10 cellular contexts compared by ENCODE assay signal in genomic region chr10:60480865-60481563, GRCh38.
DNase-seq lines count a peak whose midpoint lies in the region; ATAC-seq lines count a peak whose summit lies in the region.
"Had no signal": no experiment of that assay in that cellular context is flagged by ENCODE, and none has a peak within 500 bp of the region (broad histone marks: within the 10 kb centered on the region; RNA-seq: fewer than 3 reads in every experiment).

No MANE protein-coding gene starts in this region.

- H3K27me3 ChIP-seq in naive thymus-derived CD4-positive, alpha-beta T cell (ENCODE audit: control insufficient read depth in 2 of 2, insufficient read depth in 2 of 2, low read length in 2 of 2) = no peaks in the 10 kb centered on the region

- no peak overlapping the region for H3K27ac ChIP-seq in naive thymus-derived CD4-positive, alpha-beta T cell (ENCODE audit: low read depth, low read length)

- intact Hi-C loops in head of caudate nucleus (cut with DNase I) (no loop called here), sciatic nerve (cut with DNase I) (no loop called here)
- intact Hi-C loops in naive thymus-derived CD4-positive, alpha-beta T cell (cut with micrococcal nuclease) = no loop called here

- ATAC-seq in sciatic nerve = peak; percentile 55
- no peak for ATAC-seq in naive thymus-derived CD4-positive, alpha-beta T cell

- no peaks in the 10 kb centered on the region for H3K9me3 Mint-ChIP-seq in naive thymus-derived CD4-positive, alpha-beta T cell
- H3K9me3 Mint-ChIP-seq: memory B cell had no signal

- H3K9me3 ChIP-seq in naive thymus-derived CD4-positive, alpha-beta T cell (ENCODE audit: control insufficient read depth in 2 of 3, low read length in 3 of 3) = no peaks in the 10 kb centered on the region

- CTCF ChIA-PET in naive thymus-derived CD4-positive, alpha-beta T cell (lab: Charles Lee) = no interaction called here

- no peaks in the 10 kb centered on the region for H3K36me3 ChIP-seq in naive thymus-derived CD4-positive, alpha-beta T cell (ENCODE audit: control insufficient read depth in 2 of 3, insufficient read depth in 3 of 3, low read length in 3 of 3)

- no peaks in the 10 kb centered on the region for H3K27me3 Mint-ChIP-seq in naive thymus-derived CD4-positive, alpha-beta T cell
- H3K27me3 Mint-ChIP-seq: memory B cell had no signal

- H3K27ac Mint-ChIP-seq in naive thymus-derived CD4-positive, alpha-beta T cell = peak overlapping the region in 1 of 9 donors; percentile 30

- peaks cover 0 to 53% (median 26%) of the 10 kb centered on the region in 7 donors for H3K4me1 Mint-ChIP-seq in naive thymus-derived CD4-positive, alpha-beta T cell

- H3K36me3 Mint-ChIP-seq in naive thymus-derived CD4-positive, alpha-beta T cell = peaks cover 0 to 20% (median 11%) of the 10 kb centered on the region in 5 donors

- H3K4me3 ChIP-seq in naive thymus-derived CD4-positive, alpha-beta T cell (ENCODE audit: low read length) = no peak overlapping the region

- H3K4me1 ChIP-seq in naive thymus-derived CD4-positive, alpha-beta T cell (ENCODE audit: control insufficient read depth in 2 of 2, insufficient read depth in 2 of 2, low read length in 2 of 2) = no peaks in the 10 kb centered on the region

- POLR2A ChIA-PET in naive thymus-derived CD4-positive, alpha-beta T cell (lab: Charles Lee) = no interaction called here

- H3K4me3 Mint-ChIP-seq in naive thymus-derived CD4-positive, alpha-beta T cell = no peak overlapping the region
- H3K4me3 Mint-ChIP-seq: memory B cell had no signal

- peak; percentile 61 for DNase-seq in GM04503 (ENCODE audit: low read depth)
- DNase-seq in amniotic epithelial cell (ENCODE audit: low read depth) = peak; percentile 94
- peak in 29 of 42 donors; percentile 23 to 87 (median 58) for DNase-seq in head of caudate nucleus
- no peak for DNase-seq in sciatic nerve (ENCODE audit: low spot score)
- no peak for DNase-seq in NCI-H187 (lab: John Stamatoyannopoulos, UW)
- DNase-seq in stimulated activated CD4-positive, alpha-beta T cell treated with anti-CD3 and anti-CD28 coated beads, Interleukin-4, amount 100 ng/mL, for 4 hours = no peak
- no peak for DNase-seq in stimulated activated CD4-positive, alpha-beta T cell treated with anti-CD3 and anti-CD28 coated beads, Interleukin-15, amount 100 ng/mL, for 24 hours
- no peak for DNase-seq in naive thymus-derived CD4-positive, alpha-beta T cell
- DNase-seq: RPMI8226 had no signal

Comparison
In these comparisons a context has a peak if more than half of its experiments do, and no peak if none do; other contexts are left out.
1. DNase-seq: peak in GM04503 (single experiment), amniotic epithelial cell (single experiment) and head of caudate nucleus (29 of 42); none in sciatic nerve (single experiment), NCI-H187 (0 of 2), stimulated activated CD4-positive, alpha-beta T cell treated with anti-CD3 and anti-CD28 coated beads, Interleukin-4, amount 100 ng/mL, for 4 hours (0 of 2), stimulated activated CD4-positive, alpha-beta T cell treated with anti-CD3 and anti-CD28 coated beads, Interleukin-15, amount 100 ng/mL, for 24 hours (single experiment) and naive thymus-derived CD4-positive, alpha-beta T cell (0 of 9).